ENCODE assay signal across 27 cellular contexts in genomic region chr1:3536395-3536794, GRCh38.
"Had no signal": no experiment of that assay in that cellular context is flagged by ENCODE, and none has a peak within 500 bp of the region (broad histone marks: within the 10 kb centered on the region; RNA-seq: fewer than 3 reads in every experiment).

No MANE protein-coding gene starts in this region.

- H3K27me3 Mint-ChIP-seq: activated CD8-positive, alpha-beta memory T cell treated with anti-CD3 and anti-CD28 coated beads, Interleukin-2, amount 10 ng/mL, durations not matched to agents 7 days and 5 days; activated naive CD8-positive, alpha-beta T cell treated with anti-CD3 and anti-CD28 coated beads, Interleukin-2, amount 50 U/mL, for 24 hours; activated T-cell treated with anti-CD3 and anti-CD28 coated beads, Interleukin-2, amount 50 U/mL, for 24 hours had no signal

- H3K36me3 Mint-ChIP-seq: activated CD8-positive, alpha-beta memory T cell treated with anti-CD3 and anti-CD28 coated beads, Interleukin-2, amount 10 ng/mL, durations not matched to agents 7 days and 5 days; activated naive CD4-positive, alpha-beta T cell treated with anti-CD3 and anti-CD28 coated beads, Interleukin-2, amount 50 U/mL, for 72 hours; brain had no signal

- H3K27ac ChIP-seq: KMS-11, SJCRH30 had no signal

- H3K9me3 ChIP-seq: SJCRH30 had no signal

- H3K4me2 ChIP-seq: KMS-11 had no signal

- H3K36me3 ChIP-seq: SJCRH30 had no signal

- ATAC-seq: activated CD4-positive, CD25-positive, alpha-beta regulatory T cell treated with anti-CD3 and anti-CD28 coated beads, Interleukin-2, amount 50 U/mL, for 24 hours; activated CD8-positive, alpha-beta memory T cell treated with anti-CD3 and anti-CD28 coated beads, Interleukin-2, amount 10 ng/mL, durations not matched to agents 7 days and 5 days; activated naive CD4-positive, alpha-beta T cell treated with anti-CD3 and anti-CD28 coated beads, Interleukin-2, amount 50 U/mL, for 72 hours; activated naive CD8-positive, alpha-beta T cell treated with anti-CD3 and anti-CD28 coated beads, Interleukin-2, amount 50 U/mL, for 24 hours; Panc1; Right ventricle myocardium inferior had no signal

- H3K4me3 Mint-ChIP-seq: activated CD8-positive, alpha-beta memory T cell treated with anti-CD3 and anti-CD28 coated beads, Interleukin-2, amount 10 ng/mL, durations not matched to agents 7 days and 5 days; activated naive CD8-positive, alpha-beta T cell treated with anti-CD3 and anti-CD28 coated beads, Interleukin-2, amount 50 U/mL, for 24 hours; activated T-cell treated with anti-CD3 and anti-CD28 coated beads, Interleukin-2, amount 50 U/mL, for 24 hours; brain; T-helper 1 cell treated with Interleukin-12 subunit alpha and Interleukin-12 subunit beta and Interleukin-4 antibody, amounts not matched to agents 30 μg/mL and 1 μg/mL, for 36 hours had no signal

- H3K9me3 Mint-ChIP-seq: activated naive CD4-positive, alpha-beta T cell treated with anti-CD3 and anti-CD28 coated beads, Interleukin-2, amount 50 U/mL, for 72 hours; activated naive CD8-positive, alpha-beta T cell treated with anti-CD3 and anti-CD28 coated beads, Interleukin-2, amount 50 U/mL, for 24 hours; activated T-cell treated with anti-CD3 and anti-CD28 coated beads, Interleukin-2, amount 50 U/mL, for 24 hours; brain; T-helper 1 cell treated with Interleukin-12 subunit alpha and Interleukin-12 subunit beta and Interleukin-4 antibody, amounts not matched to agents 30 μg/mL and 1 μg/mL, for 36 hours had no signal

- H3K27ac Mint-ChIP-seq: activated CD8-positive, alpha-beta memory T cell treated with anti-CD3 and anti-CD28 coated beads, Interleukin-2, amount 10 ng/mL, durations not matched to agents 7 days and 5 days; activated naive CD4-positive, alpha-beta T cell treated with anti-CD3 and anti-CD28 coated beads, Interleukin-2, amount 50 U/mL, for 72 hours; activated naive CD8-positive, alpha-beta T cell treated with anti-CD3 and anti-CD28 coated beads, Interleukin-2, amount 50 U/mL, for 24 hours; activated T-cell treated with anti-CD3 and anti-CD28 coated beads, Interleukin-2, amount 50 U/mL, for 24 hours; brain; T-helper 1 cell treated with Interleukin-12 subunit alpha and Interleukin-12 subunit beta and Interleukin-4 antibody, amounts not matched to agents 30 μg/mL and 1 μg/mL, for 36 hours had no signal

- DNase-seq: activated CD4-positive, alpha-beta T cell treated with anti-CD3 and anti-CD28 coated beads for 48 hours; activated CD4-positive, alpha-beta T cell treated with anti-CD3 and anti-CD28 coated beads, Interleukin-2, amount 50 U/mL, for 48 hours; activated CD8-positive, alpha-beta memory T cell treated with anti-CD3 and anti-CD28 coated beads, Interleukin-2, amount 10 ng/mL, durations not matched to agents 7 days and 5 days; activated effector memory CD4-positive, alpha-beta T cell treated with anti-CD3 and anti-CD28 coated beads, Interleukin-2, amount 50 U/mL, for 16 hours; activated naive CD4-positive, alpha-beta T cell treated with Interleukin-2 at 50 U/mL for 16 hours; activated naive CD8-positive, alpha-beta T cell treated with anti-CD3 and anti-CD28 coated beads, Interleukin-2, amount 50 U/mL, for 24 hours; activated T-cell treated with anti-CD3 and anti-CD28 coated beads, Interleukin-2, amount 50 U/mL, for 24 hours; amniotic stem cell; NCI-H1092; NCI-H1417 treated with DMSO at 0.1 percent for 48 hours; NCI-H1694; NCI-H2029; NCI-H2107; NCI-H2171 treated with DMSO at 0.1 percent for 48 hours; NCI-H345; NCI-H510A; NCI-H526 treated with DMSO at 0.1 percent for 48 hours; NCI-H82; RPMI8226; SJCRH30 had no signal

- H3K4me3 ChIP-seq: SJCRH30 had no signal

- H3K9ac ChIP-seq: KMS-11 had no signal
